ENCODE assay signal across 9 cellular contexts in genomic region chr11:8826145-8826786, GRCh38.
DNase-seq lines count a peak whose midpoint lies in the region; ATAC-seq, FAIRE-seq and TF ChIP-seq lines count a peak whose summit lies in the region.
"Had no signal": no experiment of that assay in that cellular context is flagged by ENCODE, and none has a peak within 500 bp of the region (broad histone marks: within the 10 kb centered on the region; RNA-seq: fewer than 3 reads in every experiment).

No MANE protein-coding gene starts in this region.

- intact Hi-C loops in K562 (cut with micrococcal nuclease): no loop called here

- H2AFZ ChIP-seq in K562 (ENCODE audit: low read depth, low read length) (peak overlapping the region; percentile 60), smooth muscle cell (ENCODE audit: low read depth) (no peak overlapping the region)

- H4K20me1 ChIP-seq in K562 (replicated peaks; ENCODE audit: control insufficient read depth, insufficient read depth, low read length): no peaks in the 10 kb centered on the region
- no peaks in the 10 kb centered on the region for H4K20me1 ChIP-seq in smooth muscle cell (ENCODE audit: low read depth)

- no peak for TF ChIP-seq RAD21 in K562 (CRISPR knock-in tag; conservative IDR thresholded peaks at IDR 0.05 in 1 of 2, IDR thresholded peaks at IDR 0.05 in 1 of 2)

- ATAC-seq in K562 (peak; percentile 55), GM19455 (IDR thresholded peaks at IDR 0.05; ENCODE audit: unreplicated experiment) (no peak), HG02970 (IDR thresholded peaks at IDR 0.05; ENCODE audit: low FRiP score, unreplicated experiment) (no peak), GM18867 (IDR thresholded peaks at IDR 0.05; ENCODE audit: unreplicated experiment) (no peak)

- FAIRE-seq in K562 (lab: Jason Lieb, UNC) (peak; percentile 72), urothelium cell line (lab: Jason Lieb, UNC) (no peak)

- peak; percentile 81 for DNase-seq in HCEC 1CT
- DNase-seq in K562 (ENCODE audit: extremely low read depth in 1 of 4, low spot score in 3 of 4): peak; percentile 29 to 45 (median 41)
- no peak for DNase-seq in smooth muscle cell (lab: John Stamatoyannopoulos, UW; ENCODE audit: unreplicated experiment)
- DNase-seq in urothelium cell line (ENCODE audit: low spot score): no peak
- DNase-seq: SHP77 had no signal

- H3F3A ChIP-seq in smooth muscle cell (ENCODE audit: low read depth): peaks cover 51% of the 10 kb centered on the region

- H3K4me3 ChIP-seq in K562: no peak overlapping the region
- H3K4me3 ChIP-seq in iPS-18a (ENCODE audit: low read length): peak overlapping the region; percentile 14
- no peak overlapping the region for H3K4me3 ChIP-seq in smooth muscle cell

- H3K27me3 ChIP-seq in K562 (ENCODE audit: control insufficient read depth in 2 of 2, insufficient read depth in 2 of 2, low read length in 2 of 2) (peaks cover 0 to 4% of the 10 kb centered on the region in 2 experiments; a peak in 2 of 5 replicates), iPS-18a (ENCODE audit: control insufficient read depth, insufficient read depth, low read length) (no peaks in the 10 kb centered on the region), smooth muscle cell (ENCODE audit: low read depth) (no peaks in the 10 kb centered on the region)

- TF ChIP-seq CTCF in K562 (IDR thresholded peaks at IDR 0.05 in 2 of 3, conservative IDR thresholded peaks at IDR 0.05 in 1 of 3; ENCODE audit: insufficient read depth in 2 of 3, low read depth in 1 of 3, low read length in 3 of 3): no peak
- TF ChIP-seq CTCF in smooth muscle cell (IDR thresholded peaks at IDR 0.05; ENCODE audit: borderline replicate concordance, insufficient read depth, poor library complexity, severe bottlenecking): no peak

- H3K79me2 ChIP-seq in K562 (ENCODE audit: control insufficient read depth, insufficient read depth, low read length) (no peaks in the 10 kb centered on the region), smooth muscle cell (ENCODE audit: low read depth) (peaks cover 28% of the 10 kb centered on the region)

- TF ChIP-seq EP300 in K562 (IDR thresholded peaks at IDR 0.05; ENCODE audit: low read length): peak; percentile 64

- POLR2A ChIA-PET in K562 (lab: Yijun Ruan, JAX): interaction anchor here (0.7 to 1.7 kb wide), 6 partner anchors 8 to 143 kb away, joined by 3 to 8 read pairs (median 5); a partner anchor contains a TSS

- H3K9me3 ChIP-seq in K562 (replicated peaks; ENCODE audit: control insufficient read depth, insufficient read depth, low read depth, low read length) (no peaks in the 10 kb centered on the region), iPS-18a (ENCODE audit: control insufficient read depth, low read depth, low read length) (no peaks in the 10 kb centered on the region), smooth muscle cell (replicated peaks; ENCODE audit: low read depth) (no peaks in the 10 kb centered on the region)

- H3K27ac ChIP-seq in K562 (ENCODE audit: extremely low read depth, low read depth, low read length) (peak overlapping the region; percentile 65; the same call in 2 of the 3 replicates), iPS-18a (ENCODE audit: low read length) (no peak overlapping the region), smooth muscle cell (ENCODE audit: low read depth) (peak overlapping the region; percentile 94)

- 2% methylated on average over 6 of the region's 6 CpGs for WGBS in K562 (ENCODE audit: insufficient coverage, low coverage, missing lambda C conversion rate)
- WGBS in smooth muscle cell (ENCODE audit: low lambda C conversion rate): 3% methylated on average over 6 of the region's 6 CpGs

- in situ Hi-C loops in K562 (cut with MboI): no loop called here

- H3K36me3 ChIP-seq in K562 (ENCODE audit: control insufficient read depth, insufficient read depth, low read length) (no peaks in the 10 kb centered on the region), iPS-18a (ENCODE audit: control insufficient read depth, low read depth, low read length) (no peaks in the 10 kb centered on the region), smooth muscle cell (ENCODE audit: low read depth) (no peaks in the 10 kb centered on the region)

- CTCF ChIA-PET in K562 (lab: Yijun Ruan, JAX; ENCODE audit: low intra/inter-chr PET ratio): no interaction called here

- H3K4me2 ChIP-seq in K562 (ENCODE audit: insufficient read depth, low read length) (peak overlapping the region; percentile 61), smooth muscle cell (peak overlapping the region; percentile 72)

- H3K4me1 ChIP-seq in K562 (replicated peaks in 1 of 2; ENCODE audit: control insufficient read depth in 2 of 2, insufficient read depth in 2 of 2, low read length in 2 of 2): peaks cover 7 to 59% of the 10 kb centered on the region in 2 experiments; a peak in 3 of 5 replicates
- peaks cover 37% of the 10 kb centered on the region for H3K4me1 ChIP-seq in iPS-18a (ENCODE audit: control insufficient read depth, low read depth, low read length)
- peaks cover 56% of the 10 kb centered on the region for H3K4me1 ChIP-seq in smooth muscle cell (ENCODE audit: low read depth)

- H3K9ac ChIP-seq in K562 (ENCODE audit: insufficient read depth in 1 of 2, low read depth in 2 of 2, low read length in 2 of 2): no peak overlapping the region
- H3K9ac ChIP-seq in iPS-18a (ENCODE audit: low read length): no peak overlapping the region
- peak overlapping the region; percentile 73 for H3K9ac ChIP-seq in smooth muscle cell (ENCODE audit: low read depth)

- H3K9me1 ChIP-seq in K562 (ENCODE audit: control insufficient read depth, insufficient read depth, low read length): no peaks in the 10 kb centered on the region

- BruUV-seq in K562 (replicated peaks; lab: Mats Ljungman, UMichigan): no TSS peak

- TF ChIP-seq POLR2A in K562 (conservative IDR thresholded peaks at IDR 0.05): no peak

TF ChIP-seq in K562, 482 proteins besides CTCF, POLR2A, EP300 and RAD21 (continues in another document):
- TF ChIP-seq FOSL1 (tag; conservative IDR thresholded peaks at IDR 0.05) (peak; percentile 95), NR1H2 (CRISPR knock-in tag; IDR thresholded peaks at IDR 0.05) (no peak), SOX6 (IDR thresholded peaks at IDR 0.05) (peak; percentile 38; the same call in 1 of the 2 replicates), ZNF778 (CRISPR knock-in tag; IDR thresholded peaks at IDR 0.05) (no peak), DPF2 (IDR thresholded peaks at IDR 0.05) (no peak; the same call in 1 of the 2 replicates), GATAD2B (IDR thresholded peaks at IDR 0.05; ENCODE audit: borderline replicate concordance) (0 out of 2 replicates have a peak, but pooled peaks have one; percentile 43), SRSF9 (IDR thresholded peaks at IDR 0.05; ENCODE audit: borderline replicate concordance, low read depth, low read length) (no peak), CEBPG (CRISPR knock-in tag; IDR thresholded peaks at IDR 0.05) (no peak), CEBPG (tag; conservative IDR thresholded peaks at IDR 0.05 in 1 of 2, IDR thresholded peaks at IDR 0.05 in 1 of 2) (no peak), RCOR1 (IDR thresholded peaks at IDR 0.05; ENCODE audit: borderline replicate concordance in 1 of 2, low read depth in 2 of 2, low read length in 2 of 2) (peak in 1 of 2 experiments; percentile 41; a peak in 2 of 4 replicates), JUNB (CRISPR knock-in tag; conservative IDR thresholded peaks at IDR 0.05) (no peak), POLR2G (IDR thresholded peaks at IDR 0.05; ENCODE audit: low read depth, low read length) (no peak), TAL1 (IDR thresholded peaks at IDR 0.05) (peak; percentile 34; the same call in 1 of the 2 replicates), CBX2 (IDR thresholded peaks at IDR 0.05; ENCODE audit: insufficient read depth, low read length, poor library complexity, severe bottlenecking) (no peak), HLTF (IDR thresholded peaks at IDR 0.05) (no peak), ZNF41 (CRISPR knock-in tag; conservative IDR thresholded peaks at IDR 0.05) (no peak), GABPB2 (CRISPR knock-in tag; conservative IDR thresholded peaks at IDR 0.05) (no peak), KAT2B (IDR thresholded peaks at IDR 0.05; ENCODE audit: low read depth, low read length) (no peak), ZNF696 (CRISPR knock-in tag; conservative IDR thresholded peaks at IDR 0.05) (no peak), ETV1 (tag; conservative IDR thresholded peaks at IDR 0.05; ENCODE audit: low read depth) (peak; percentile 75), FOXK2 (conservative IDR thresholded peaks at IDR 0.05 in 1 of 2, IDR thresholded peaks at IDR 0.05 in 1 of 2; ENCODE audit: low read depth in 2 of 2) (0 out of 4 replicates have a peak, but pooled peaks have one; percentile 38 to 50), JUND (IDR thresholded peaks at IDR 0.05; ENCODE audit: borderline replicate concordance, low read depth, low read length) (peak; percentile 93), JUND (tag; IDR thresholded peaks at IDR 0.05; ENCODE audit: borderline replicate concordance, low read depth, low read length) (peak; percentile 90; the same call in 2 of the 3 replicates), CBX1 (IDR thresholded peaks at IDR 0.05; ENCODE audit: low read depth) (no peak)
- TF ChIP-seq, protein P1, sequence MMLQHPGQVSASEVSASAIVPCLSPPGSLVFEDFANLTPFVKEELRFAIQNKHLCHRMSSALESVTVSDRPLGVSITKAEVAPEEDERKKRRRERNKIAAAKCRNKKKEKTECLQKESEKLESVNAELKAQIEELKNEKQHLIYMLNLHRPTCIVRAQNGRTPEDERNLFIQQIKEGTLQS (IDR thresholded peaks at IDR 0.05): peak; percentile 86
- TF ChIP-seq, protein P1 (CRISPR knock-in tag; conservative IDR thresholded peaks at IDR 0.05): no peak
- TF ChIP-seq, protein P2, sequence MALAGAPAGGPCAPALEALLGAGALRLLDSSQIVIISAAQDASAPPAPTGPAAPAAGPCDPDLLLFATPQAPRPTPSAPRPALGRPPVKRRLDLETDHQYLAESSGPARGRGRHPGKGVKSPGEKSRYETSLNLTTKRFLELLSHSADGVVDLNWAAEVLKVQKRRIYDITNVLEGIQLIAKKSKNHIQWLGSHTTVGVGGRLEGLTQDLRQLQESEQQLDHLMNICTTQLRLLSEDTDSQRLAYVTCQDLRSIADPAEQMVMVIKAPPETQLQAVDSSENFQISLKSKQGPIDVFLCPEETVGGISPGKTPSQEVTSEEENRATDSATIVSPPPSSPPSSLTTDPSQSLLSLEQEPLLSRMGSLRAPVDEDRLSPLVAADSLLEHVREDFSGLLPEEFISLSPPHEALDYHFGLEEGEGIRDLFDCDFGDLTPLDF (CRISPR knock-in tag; IDR thresholded peaks at IDR 0.05): no peak

Comparison
In these comparisons a context has a peak if more than half of its experiments do, and no peak if none do; other contexts are left out.
1. DNase-seq: peak in HCEC 1CT (single experiment) and K562 (4 of 4); none in smooth muscle cell (single experiment) and urothelium cell line (single experiment).